In the genomic region with DNA sequence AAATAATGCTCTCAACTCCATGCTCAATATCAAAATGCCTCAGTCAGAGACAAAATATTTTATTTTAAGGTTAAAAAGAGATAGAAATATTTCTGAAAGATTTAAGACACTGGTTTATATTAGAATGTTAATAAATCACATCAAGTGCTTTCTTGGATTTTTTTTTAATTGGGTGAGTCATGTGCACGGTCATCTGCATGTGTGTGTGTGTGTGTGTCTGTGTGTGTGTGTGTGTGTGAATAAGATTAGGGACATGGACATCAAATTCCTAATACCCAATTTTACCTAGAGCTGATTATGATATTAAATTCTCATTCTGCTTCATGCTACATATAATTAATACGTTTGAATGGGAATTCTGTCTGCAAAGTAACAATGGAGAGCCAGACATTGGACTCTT, we compare ENCODE assay signal across 1 cellular context.
TF ChIP-seq lines count a peak whose summit lies in the region.

No MANE protein-coding gene starts in this region.

TF ChIP-seq in HEK293, 187 proteins besides CTCF, POLR2A, EP300 and RAD21 (continued from another document):
- TF ChIP-seq, protein P1, sequence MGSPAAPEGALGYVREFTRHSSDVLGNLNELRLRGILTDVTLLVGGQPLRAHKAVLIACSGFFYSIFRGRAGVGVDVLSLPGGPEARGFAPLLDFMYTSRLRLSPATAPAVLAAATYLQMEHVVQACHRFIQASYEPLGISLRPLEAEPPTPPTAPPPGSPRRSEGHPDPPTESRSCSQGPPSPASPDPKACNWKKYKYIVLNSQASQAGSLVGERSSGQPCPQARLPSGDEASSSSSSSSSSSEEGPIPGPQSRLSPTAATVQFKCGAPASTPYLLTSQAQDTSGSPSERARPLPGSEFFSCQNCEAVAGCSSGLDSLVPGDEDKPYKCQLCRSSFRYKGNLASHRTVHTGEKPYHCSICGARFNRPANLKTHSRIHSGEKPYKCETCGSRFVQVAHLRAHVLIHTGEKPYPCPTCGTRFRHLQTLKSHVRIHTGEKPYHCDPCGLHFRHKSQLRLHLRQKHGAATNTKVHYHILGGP (tag by site-specific recombination; IDR thresholded peaks at IDR 0.05) = peak; percentile 20
- TF ChIP-seq ZSCAN4 (tag by site-specific recombination; IDR thresholded peaks at IDR 0.05) = peak; percentile 72
- 0 out of 2 replicates have a peak, but pooled peaks have one; percentile 49 for TF ChIP-seq GLI4 (tag by site-specific recombination; IDR thresholded peaks at IDR 0.05)
- TF ChIP-seq, protein P2, sequence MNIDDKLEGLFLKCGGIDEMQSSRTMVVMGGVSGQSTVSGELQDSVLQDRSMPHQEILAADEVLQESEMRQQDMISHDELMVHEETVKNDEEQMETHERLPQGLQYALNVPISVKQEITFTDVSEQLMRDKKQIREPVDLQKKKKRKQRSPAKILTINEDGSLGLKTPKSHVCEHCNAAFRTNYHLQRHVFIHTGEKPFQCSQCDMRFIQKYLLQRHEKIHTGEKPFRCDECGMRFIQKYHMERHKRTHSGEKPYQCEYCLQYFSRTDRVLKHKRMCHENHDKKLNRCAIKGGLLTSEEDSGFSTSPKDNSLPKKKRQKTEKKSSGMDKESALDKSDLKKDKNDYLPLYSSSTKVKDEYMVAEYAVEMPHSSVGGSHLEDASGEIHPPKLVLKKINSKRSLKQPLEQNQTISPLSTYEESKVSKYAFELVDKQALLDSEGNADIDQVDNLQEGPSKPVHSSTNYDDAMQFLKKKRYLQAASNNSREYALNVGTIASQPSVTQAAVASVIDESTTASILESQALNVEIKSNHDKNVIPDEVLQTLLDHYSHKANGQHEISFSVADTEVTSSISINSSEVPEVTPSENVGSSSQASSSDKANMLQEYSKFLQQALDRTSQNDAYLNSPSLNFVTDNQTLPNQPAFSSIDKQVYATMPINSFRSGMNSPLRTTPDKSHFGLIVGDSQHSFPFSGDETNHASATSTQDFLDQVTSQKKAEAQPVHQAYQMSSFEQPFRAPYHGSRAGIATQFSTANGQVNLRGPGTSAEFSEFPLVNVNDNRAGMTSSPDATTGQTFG (tag by site-specific recombination; IDR thresholded peaks at IDR 0.05; ENCODE audit: borderline replicate concordance) = 0 out of 2 replicates have a peak, but pooled peaks have one; percentile 47
- no peak for TF ChIP-seq EGR2 (tag by site-specific recombination; IDR thresholded peaks at IDR 0.05; ENCODE audit: low read depth)
- TF ChIP-seq, protein P3, sequence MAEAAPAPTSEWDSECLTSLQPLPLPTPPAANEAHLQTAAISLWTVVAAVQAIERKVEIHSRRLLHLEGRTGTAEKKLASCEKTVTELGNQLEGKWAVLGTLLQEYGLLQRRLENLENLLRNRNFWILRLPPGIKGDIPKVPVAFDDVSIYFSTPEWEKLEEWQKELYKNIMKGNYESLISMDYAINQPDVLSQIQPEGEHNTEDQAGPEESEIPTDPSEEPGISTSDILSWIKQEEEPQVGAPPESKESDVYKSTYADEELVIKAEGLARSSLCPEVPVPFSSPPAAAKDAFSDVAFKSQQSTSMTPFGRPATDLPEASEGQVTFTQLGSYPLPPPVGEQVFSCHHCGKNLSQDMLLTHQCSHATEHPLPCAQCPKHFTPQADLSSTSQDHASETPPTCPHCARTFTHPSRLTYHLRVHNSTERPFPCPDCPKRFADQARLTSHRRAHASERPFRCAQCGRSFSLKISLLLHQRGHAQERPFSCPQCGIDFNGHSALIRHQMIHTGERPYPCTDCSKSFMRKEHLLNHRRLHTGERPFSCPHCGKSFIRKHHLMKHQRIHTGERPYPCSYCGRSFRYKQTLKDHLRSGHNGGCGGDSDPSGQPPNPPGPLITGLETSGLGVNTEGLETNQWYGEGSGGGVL (tag by site-specific recombination; IDR thresholded peaks at IDR 0.05) = 0 out of 2 replicates have a peak, but pooled peaks have one; percentile 49
- TF ChIP-seq SCRT2 (tag by site-specific recombination; IDR thresholded peaks at IDR 0.05) = no peak
- no peak for TF ChIP-seq ZNF704 (tag by site-specific recombination; IDR thresholded peaks at IDR 0.05)
TF ChIP-seq in HEK293: peak in this region for 6.
